Comparison of ENCODE assay signal across 17 cellular contexts in genomic region chr15:90881181-90881977, GRCh38.
DNase-seq lines count a peak whose midpoint lies in the region; ATAC-seq and TF ChIP-seq lines count a peak whose summit lies in the region.
"Had no signal": no experiment of that assay in that cellular context is flagged by ENCODE, and none has a peak within 500 bp of the region (broad histone marks: within the 10 kb centered on the region; RNA-seq: fewer than 3 reads in every experiment).

No MANE protein-coding gene starts in this region.

- no peak for TF ChIP-seq CTCF in GM06990 (IDR thresholded peaks at IDR 0.05; ENCODE audit: insufficient read depth, low read length, poor library complexity, severe bottlenecking)
- 0 out of 2 replicates have a peak, but pooled peaks have one; percentile 7 for TF ChIP-seq CTCF in HEK293 (tag by site-specific recombination; IDR thresholded peaks at IDR 0.05)
- no peak for TF ChIP-seq CTCF in neutrophil (IDR thresholded peaks at IDR 0.05)

- H3K4me1 Mint-ChIP-seq in central memory CD8-positive, alpha-beta T cell: no peaks in the 10 kb centered on the region

- H3K9me3 ChIP-seq in HEK293 (ENCODE audit: control insufficient read depth, insufficient read depth, low read depth, low read length) (no peaks in the 10 kb centered on the region), neutrophil (no peaks in the 10 kb centered on the region)
- H3K9me3 ChIP-seq: HAP-1 had no signal

- in situ Hi-C loops in ACHN (cut with HindIII; ENCODE audit: low pct_ligation_motif_present, low pct_unique_long_range_greater_than_20kb, low sequenced_read_pairs): no loop called here

- H3K4me1 ChIP-seq in HEK293 (ENCODE audit: control insufficient read depth, insufficient read depth, low read length) (no peaks in the 10 kb centered on the region), neutrophil (ENCODE audit: control insufficient read depth in 1 of 2, insufficient read depth in 1 of 2, low read depth in 1 of 2, low read length in 1 of 2) (peaks cover 24 to 26% of the 10 kb centered on the region in 2 experiments)

- H3K9me3 Mint-ChIP-seq in central memory CD8-positive, alpha-beta T cell: no peaks in the 10 kb centered on the region

- H3K4me3 ChIP-seq in GM06990 (replicated peaks; ENCODE audit: low read depth, low read length) (no peak overlapping the region), HEK293 (ENCODE audit: low read depth, low read length) (no peak overlapping the region), neutrophil (ENCODE audit: low read depth in 1 of 2, low read length in 1 of 2) (no peak overlapping the region)
- H3K4me3 ChIP-seq: HAP-1 had no signal

- DNase-seq in GM06990 (ENCODE audit: extremely low read depth, insufficient read length) (peak; percentile 10), ACHN (no peak), SIG-M5 (lab: John Stamatoyannopoulos, UW) (no peak), DMS114 treated with DMSO at 0.1 percent for 48 hours (lab: John Stamatoyannopoulos, UW; ENCODE audit: unreplicated experiment) (no peak)
- DNase-seq in central memory CD8-positive, alpha-beta T cell (ENCODE audit: low spot score in 2 of 2): no peak
- DNase-seq: CD4-positive, CD25-positive, alpha-beta regulatory T cell; MV-4-11; NCI-H1417 treated with DMSO at 0.1 percent for 48 hours; NCI-H2029; NCI-H2171 treated with DMSO at 0.1 percent for 48 hours; NCI-H774; PC-3 had no signal

- H3K36me3 ChIP-seq in GM06990 (ENCODE audit: control insufficient read depth, insufficient read depth, low read length) (peaks cover 35% of the 10 kb centered on the region), HEK293 (ENCODE audit: control insufficient read depth in 2 of 2, insufficient read depth in 1 of 2, low read length in 2 of 2) (peaks cover 10 to 67% of the 10 kb centered on the region in 2 experiments; a peak in 2 of 3 replicates), neutrophil (peaks cover 70% of the 10 kb centered on the region)

- H3K27me3 Mint-ChIP-seq in central memory CD8-positive, alpha-beta T cell: no peaks in the 10 kb centered on the region
- H3K27me3 Mint-ChIP-seq: B cell had no signal

- ATAC-seq in central memory CD8-positive, alpha-beta T cell (replicated peaks; ENCODE audit: extremely low read depth, poor library complexity, severe bottlenecking): no peak
- ATAC-seq: PC-3 had no signal

- CTCF ChIA-PET in HEK293 (lab: Yijun Ruan, JAX): interaction anchor here (0.6 to 0.7 kb wide), 2 partner anchors 54 to 393 kb away, joined by 3 read pairs; partner anchors contain the start of gene UNC45A

- no peaks in the 10 kb centered on the region for H3K27me3 ChIP-seq in GM06990 (replicated peaks; ENCODE audit: control insufficient read depth, insufficient read depth, low read length)
- no peaks in the 10 kb centered on the region for H3K27me3 ChIP-seq in neutrophil

- H3K27ac ChIP-seq in HEK293 (ENCODE audit: extremely low read depth, low read depth, low read length): no peak overlapping the region
- H3K27ac ChIP-seq in neutrophil: peak overlapping the region; percentile 39
- H3K27ac ChIP-seq: HL-60 had no signal

- POLR2A ChIA-PET in HEK293 (lab: Yijun Ruan, JAX): interaction anchor here (1.3 kb wide), 1 partner anchor 12 kb away, joined by 3 read pairs; no protein-coding TSS in a partner anchor

- no peak overlapping the region for H3K4me3 Mint-ChIP-seq in central memory CD8-positive, alpha-beta T cell
- H3K4me3 Mint-ChIP-seq: CD4-positive, CD25-positive, alpha-beta regulatory T cell had no signal

- peaks cover 14% of the 10 kb centered on the region for H3K36me3 Mint-ChIP-seq in central memory CD8-positive, alpha-beta T cell (ENCODE audit: insufficient read depth)

- peak overlapping the region; percentile 13 for H3K27ac Mint-ChIP-seq in central memory CD8-positive, alpha-beta T cell (ENCODE audit: low read depth)
- H3K27ac Mint-ChIP-seq: B cell; CD4-positive, CD25-positive, alpha-beta regulatory T cell had no signal

TF ChIP-seq in HEK293, 187 proteins besides CTCF, POLR2A, EP300 and RAD21:
- TF ChIP-seq ZNF600 (tag by site-specific recombination; IDR thresholded peaks at IDR 0.05): peak; percentile 71
- TF ChIP-seq HIC1 (tag by site-specific recombination; IDR thresholded peaks at IDR 0.05): 0 out of 2 replicates have a peak, but pooled peaks have one; percentile 32
- no peak for TF ChIP-seq ZFP37 (tag by site-specific recombination; IDR thresholded peaks at IDR 0.05)
